ENCODE assay signal across 26 cellular contexts in the genomic region with DNA sequence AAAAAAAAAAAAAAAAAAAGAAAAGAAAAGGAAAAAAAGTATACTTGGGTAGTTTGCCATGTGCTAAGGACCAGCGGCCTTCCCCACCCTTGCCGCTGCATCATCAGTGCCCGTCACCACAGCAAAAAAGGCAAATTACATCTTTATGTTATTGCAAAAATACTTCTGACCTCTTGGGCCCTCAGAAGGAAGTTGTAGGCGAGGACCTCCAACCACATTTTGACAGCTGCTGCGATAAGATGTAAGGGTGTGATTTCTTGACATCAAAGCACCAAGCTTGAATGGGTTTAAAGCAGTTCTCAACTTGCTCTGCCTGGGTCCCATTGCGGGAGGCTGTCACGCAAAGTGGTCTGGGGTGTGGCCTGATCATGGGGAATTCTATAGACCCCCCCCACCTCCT. TPM values are rescaled to one million over a fixed set of nuclear protein-coding genes. Genes with fewer than 3 reads are reported as not detected.
DNase-seq lines count a peak whose midpoint lies in the region; ATAC-seq and TF ChIP-seq lines count a peak whose summit lies in the region.
"Had no signal": no experiment of that assay in that cellular context is flagged by ENCODE, and none has a peak within 500 bp of the region (broad histone marks: within the 10 kb centered on the region; RNA-seq: fewer than 3 reads in every experiment).

No MANE protein-coding gene starts in this region.

- CTCF ChIA-PET in activated CD8-positive, alpha-beta memory T cell treated with anti-CD3 and anti-CD28 coated beads, Interleukin-2, amount 10 ng/mL, durations not matched to agents 7 days and 5 days (lab: Charles Lee): interaction anchor here (1.1 kb wide), 1 partner anchor 12 kb away, joined by 4 read pairs; no protein-coding TSS in a partner anchor

- DNase-seq in activated CD8-positive, alpha-beta memory T cell treated with anti-CD3 and anti-CD28 coated beads, Interleukin-2, amount 10 ng/mL, durations not matched to agents 7 days and 5 days: peak; percentile 43
- no peak for DNase-seq in activated CD8-positive, alpha-beta memory T cell treated with anti-CD3 and anti-CD28 coated beads, Interleukin-2, amount 50 U/mL, for 4 hours
- DNase-seq in central memory CD8-positive, alpha-beta T cell (ENCODE audit: low spot score in 2 of 2): no peak
- no peak for DNase-seq in stimulated activated effector memory CD8-positive, alpha-beta T cell treated with anti-CD3 and anti-CD28 coated beads, Interleukin-12 subunit alpha, Interleukin-12 subunit beta, amount 100 ng/mL, for 72 hours (ENCODE audit: low spot score in 2 of 2)
- DNase-seq in amniotic stem cell (lab: John Stamatoyannopoulos, UW) (no peak), osteocyte (ENCODE audit: extremely low spot score, unreplicated experiment) (no peak), NOMO-1 treated with dmso at 0.1 percent for 144 hours (lab: John Stamatoyannopoulos, UW; ENCODE audit: unreplicated experiment) (no peak)
- DNase-seq: activated CD8-positive, alpha-beta memory T cell treated with anti-CD3 and anti-CD28 coated beads for 24 hours; CD4-positive, alpha-beta memory T cell; H7; left ventricle myocardium superior; naive B cell; NCI-H1436; NCI-H345; NCI-H774; occipital lobe; upper lobe of left lung had no signal

- H3K36me3 Mint-ChIP-seq in activated CD8-positive, alpha-beta memory T cell treated with anti-CD3 and anti-CD28 coated beads, Interleukin-2, amount 10 ng/mL, durations not matched to agents 7 days and 5 days: no peaks in the 10 kb centered on the region
- H3K36me3 Mint-ChIP-seq in central memory CD8-positive, alpha-beta T cell (ENCODE audit: insufficient read depth): peaks cover 2% of the 10 kb centered on the region
- no peaks in the 10 kb centered on the region for H3K36me3 Mint-ChIP-seq in stimulated activated effector memory CD8-positive, alpha-beta T cell treated with anti-CD3 and anti-CD28 coated beads, Interleukin-12 subunit alpha, Interleukin-12 subunit beta, amount 100 ng/mL, for 72 hours
- H3K36me3 Mint-ChIP-seq in osteocyte (ENCODE audit: unreplicated experiment): no peaks in the 10 kb centered on the region
- H3K36me3 Mint-ChIP-seq: CD4-positive, alpha-beta memory T cell; mesothelial cell of epicardium; naive B cell had no signal

- H3K27me3 Mint-ChIP-seq in activated CD8-positive, alpha-beta memory T cell treated with anti-CD3 and anti-CD28 coated beads, Interleukin-2, amount 10 ng/mL, durations not matched to agents 7 days and 5 days: peaks cover 50% of the 10 kb centered on the region
- H3K27me3 Mint-ChIP-seq in central memory CD8-positive, alpha-beta T cell: peaks cover 65% of the 10 kb centered on the region
- H3K27me3 Mint-ChIP-seq in osteocyte (ENCODE audit: unreplicated experiment): no peaks in the 10 kb centered on the region

- no peaks in the 10 kb centered on the region for H3K9me3 Mint-ChIP-seq in activated CD8-positive, alpha-beta memory T cell treated with anti-CD3 and anti-CD28 coated beads, Interleukin-2, amount 10 ng/mL, durations not matched to agents 7 days and 5 days (ENCODE audit: low read depth)
- no peaks in the 10 kb centered on the region for H3K9me3 Mint-ChIP-seq in central memory CD8-positive, alpha-beta T cell
- H3K9me3 Mint-ChIP-seq in stimulated activated effector memory CD8-positive, alpha-beta T cell treated with anti-CD3 and anti-CD28 coated beads, Interleukin-12 subunit alpha, Interleukin-12 subunit beta, amount 100 ng/mL, for 72 hours: no peaks in the 10 kb centered on the region
- H3K9me3 Mint-ChIP-seq in osteocyte (ENCODE audit: unreplicated experiment): no peaks in the 10 kb centered on the region
- H3K9me3 Mint-ChIP-seq: activated T-helper 1 cell treated with anti-CD3 and anti-CD28 coated beads, Interleukin-12 subunit alpha, Interleukin-12 subunit beta, Interleukin-2, Interleukin-4 antibody, amounts not matched to agents 30 ng/mL and 10 ng/mL and 1 ng/mL, durations not matched to agents 14 hours and 24 hours and 36 hours; CD4-positive, alpha-beta memory T cell had no signal

- no peak overlapping the region for H3K4me3 Mint-ChIP-seq in activated CD8-positive, alpha-beta memory T cell treated with anti-CD3 and anti-CD28 coated beads, Interleukin-2, amount 10 ng/mL, durations not matched to agents 7 days and 5 days
- no peak overlapping the region for H3K4me3 Mint-ChIP-seq in central memory CD8-positive, alpha-beta T cell
- H3K4me3 Mint-ChIP-seq in stimulated activated effector memory CD8-positive, alpha-beta T cell treated with anti-CD3 and anti-CD28 coated beads, Interleukin-12 subunit alpha, Interleukin-12 subunit beta, amount 100 ng/mL, for 72 hours: no peak overlapping the region
- H3K4me3 Mint-ChIP-seq in osteocyte (ENCODE audit: unreplicated experiment): no peak overlapping the region
- H3K4me3 Mint-ChIP-seq: activated T-helper 1 cell treated with anti-CD3 and anti-CD28 coated beads, Interleukin-12 subunit alpha, Interleukin-12 subunit beta, Interleukin-2, Interleukin-4 antibody, amounts not matched to agents 30 ng/mL and 10 ng/mL and 1 ng/mL, durations not matched to agents 14 hours and 24 hours and 36 hours; CD4-positive, alpha-beta memory T cell; mesothelial cell of epicardium; naive B cell had no signal

- H3K27ac Mint-ChIP-seq in activated CD8-positive, alpha-beta memory T cell treated with anti-CD3 and anti-CD28 coated beads, Interleukin-2, amount 10 ng/mL, durations not matched to agents 7 days and 5 days: no peak overlapping the region
- no peak overlapping the region for H3K27ac Mint-ChIP-seq in central memory CD8-positive, alpha-beta T cell (ENCODE audit: low read depth)
- H3K27ac Mint-ChIP-seq in stimulated activated effector memory CD8-positive, alpha-beta T cell treated with anti-CD3 and anti-CD28 coated beads, Interleukin-12 subunit alpha, Interleukin-12 subunit beta, amount 100 ng/mL, for 72 hours: no peak overlapping the region
- H3K27ac Mint-ChIP-seq in osteocyte (ENCODE audit: unreplicated experiment): no peak overlapping the region
- H3K27ac Mint-ChIP-seq: activated T-helper 1 cell treated with anti-CD3 and anti-CD28 coated beads, Interleukin-12 subunit alpha, Interleukin-12 subunit beta, Interleukin-2, Interleukin-4 antibody, amounts not matched to agents 30 ng/mL and 10 ng/mL and 1 ng/mL, durations not matched to agents 14 hours and 24 hours and 36 hours; CD4-positive, alpha-beta memory T cell; mesothelial cell of epicardium had no signal

- peak; percentile 47 for ATAC-seq in activated CD8-positive, alpha-beta memory T cell treated with anti-CD3 and anti-CD28 coated beads, Interleukin-2, amount 10 ng/mL, durations not matched to agents 7 days and 5 days
- peak; percentile 59 for ATAC-seq in HG03442 (IDR thresholded peaks at IDR 0.05; ENCODE audit: unreplicated experiment)
- peak; percentile 43 for ATAC-seq in central memory CD8-positive, alpha-beta T cell (replicated peaks; ENCODE audit: extremely low read depth, poor library complexity, severe bottlenecking)
- ATAC-seq in stimulated activated effector memory CD8-positive, alpha-beta T cell treated with anti-CD3 and anti-CD28 coated beads, Interleukin-12 subunit alpha, Interleukin-12 subunit beta, amount 100 ng/mL, for 72 hours: peak; percentile 66
- ATAC-seq: A549, left ventricle myocardium superior had no signal

- peaks cover 9% of the 10 kb centered on the region for H3K4me1 Mint-ChIP-seq in activated CD8-positive, alpha-beta memory T cell treated with anti-CD3 and anti-CD28 coated beads, Interleukin-2, amount 10 ng/mL, durations not matched to agents 7 days and 5 days
- peaks cover 10% of the 10 kb centered on the region for H3K4me1 Mint-ChIP-seq in central memory CD8-positive, alpha-beta T cell
- H3K4me1 Mint-ChIP-seq in stimulated activated effector memory CD8-positive, alpha-beta T cell treated with anti-CD3 and anti-CD28 coated beads, Interleukin-12 subunit alpha, Interleukin-12 subunit beta, amount 100 ng/mL, for 72 hours: peaks cover 12% of the 10 kb centered on the region
- H3K4me1 Mint-ChIP-seq in osteocyte (ENCODE audit: unreplicated experiment): no peaks in the 10 kb centered on the region

- TF ChIP-seq CTCF in osteocyte (IDR thresholded peaks at IDR 0.05): no peak

RNA-seq across cellular contexts. Expression of a gene that starts 39.2 kb away (rescaled TPM):
- total RNA-seq in activated CD8-positive, alpha-beta memory T cell treated with anti-CD3 and anti-CD28 coated beads, Interleukin-2, amount 10 ng/mL, durations not matched to agents 7 days and 5 days: under 1 TPM in 1 of 2 experiments, not detected in 1; 0.21 TPM
- not detected in 2 replicates for total RNA-seq in osteocyte
- total RNA-seq: activated T-helper 1 cell treated with anti-CD3 and anti-CD28 coated beads, Interleukin-12 subunit alpha, Interleukin-12 subunit beta, Interleukin-2, Interleukin-4 antibody, amounts not matched to agents 30 ng/mL and 10 ng/mL and 1 ng/mL, durations not matched to agents 14 hours and 24 hours and 36 hours; CD4-positive, alpha-beta memory T cell; cerebellum; glomerular endothelial cell; left ventricle myocardium superior; mesothelial cell of epicardium; OCI-LY7; subcutaneous adipose tissue; T-helper 1 cell treated with Interleukin-12 subunit alpha and Interleukin-12 subunit beta and Interleukin-4 antibody, amounts not matched to agents 30 ng/mL and 1 ng/mL, for 36 hours; upper lobe of left lung had no signal
